Comparison of ENCODE assay signal across 1 cellular context in genomic region chr17:41404024-41404651, GRCh38.
A peak's percentile ranks its signal among the peaks of the same experiment; 100 is the strongest.
TF ChIP-seq lines count a peak whose summit lies in the region.

No MANE protein-coding gene starts in this region.

TF ChIP-seq in A549, 52 proteins besides CTCF, POLR2A, EP300 and RAD21 (continued from another document):
- TF ChIP-seq GATA3 (IDR thresholded peaks at IDR 0.05; ENCODE audit: borderline replicate concordance): peak; percentile 51; the same call in 1 of the 2 replicates
- TF ChIP-seq USF2 (IDR thresholded peaks at IDR 0.05): peak; percentile 65
- no peak for TF ChIP-seq ESRRA (IDR thresholded peaks at IDR 0.05; ENCODE audit: borderline replicate concordance, low read length)
- TF ChIP-seq MAX (IDR thresholded peaks at IDR 0.05): 0 out of 2 replicates have a peak, but pooled peaks have one; percentile 31
- peak; percentile 93 for TF ChIP-seq FOSL2 (IDR thresholded peaks at IDR 0.05)
- peak; percentile 90 for TF ChIP-seq FOSL2 (CRISPR knock-in tag; IDR thresholded peaks at IDR 0.05)
- no peak for TF ChIP-seq E2F6 (IDR thresholded peaks at IDR 0.05; ENCODE audit: borderline replicate concordance, low read depth)
- TF ChIP-seq CEBPB (IDR thresholded peaks at IDR 0.05): peak; percentile 10 to 45; a peak in 1 of 4 replicates
- TF ChIP-seq NR3C1 (IDR thresholded peaks at IDR 0.05): no peak
- no peak for TF ChIP-seq SREBF2 (IDR thresholded peaks at IDR 0.05)
- peak; percentile 48 to 57; a peak in 3 of 5 replicates for TF ChIP-seq JUN (IDR thresholded peaks at IDR 0.05)
- no peak for TF ChIP-seq HOXA7 (CRISPR knock-in tag; IDR thresholded peaks at IDR 0.05)
- peak; percentile 60; the same call in 1 of the 3 replicates for TF ChIP-seq BCL3 (IDR thresholded peaks at IDR 0.05)
- no peak for TF ChIP-seq HOXB5 (CRISPR knock-in tag; IDR thresholded peaks at IDR 0.05)
- peak; percentile 85 for TF ChIP-seq JUNB (IDR thresholded peaks at IDR 0.05)
